ENCODE assay signal across 10 cellular contexts in genomic region chr3:13654330-13655073, GRCh38.
DNase-seq lines count a peak whose midpoint lies in the region; ATAC-seq and TF ChIP-seq lines count a peak whose summit lies in the region.
"Had no signal": no experiment of that assay in that cellular context is flagged by ENCODE, and none has a peak within 500 bp of the region (broad histone marks: within the 10 kb centered on the region; RNA-seq: fewer than 3 reads in every experiment).

No MANE protein-coding gene starts in this region.

- no peaks in the 10 kb centered on the region for H4K20me1 ChIP-seq in hepatocyte (ENCODE audit: insufficient read depth, poor library complexity, severe bottlenecking)

- no peak for TF ChIP-seq CTCF in hepatocyte (IDR thresholded peaks at IDR 0.05; ENCODE audit: poor library complexity)

- ATAC-seq in stimulated activated naive CD8-positive, alpha-beta T cell treated with anti-CD3 and anti-CD28 coated beads, Interleukin-15, Interleukin-2, amounts not matched to agents 100 U/mL and 50 U/mL, for 24 hours = peak; percentile 14
- ATAC-seq in GM19328 (IDR thresholded peaks at IDR 0.05; ENCODE audit: unreplicated experiment) = no peak

- H3K4me2 ChIP-seq in hepatocyte = peak overlapping the region; percentile 76

- H3K9me2 ChIP-seq in hepatocyte (replicated peaks; ENCODE audit: insufficient read depth) = no peaks in the 10 kb centered on the region

- no peaks in the 10 kb centered on the region for H3K36me3 ChIP-seq in hepatocyte (replicated peaks; ENCODE audit: insufficient read depth, low read depth)

- no peaks in the 10 kb centered on the region for H3K36me3 Mint-ChIP-seq in activated T-cell treated with anti-CD3 and anti-CD28 coated beads, Interleukin-2, amount 50 U/mL, for 24 hours (ENCODE audit: low read depth)

- no peak overlapping the region for H3K27ac Mint-ChIP-seq in activated T-cell treated with anti-CD3 and anti-CD28 coated beads, Interleukin-2, amount 50 U/mL, for 24 hours

- peak; percentile 14 for DNase-seq in activated T-cell treated with anti-CD3 and anti-CD28 coated beads for 4 hours
- DNase-seq in activated T-cell treated with anti-CD3 and anti-CD28 coated beads, Interleukin-2, amount 50 U/mL, for 1 hour = no peak
- DNase-seq in activated T-cell treated with anti-CD3 and anti-CD28 coated beads, Interleukin-2, amount 50 U/mL, for 24 hours = peak; percentile 55
- DNase-seq in hepatocyte (ENCODE audit: low spot score) = no peak
- DNase-seq in stimulated activated naive CD8-positive, alpha-beta T cell treated with anti-CD3 and anti-CD28 coated beads, Interleukin-15, Interleukin-2, amounts not matched to agents 100 U/mL and 50 U/mL, for 24 hours = peak; percentile 45
- DNase-seq in hippocampal formation (lab: John Stamatoyannopoulos, UW) = no peak
- no peak for DNase-seq in effector CD8-positive, alpha-beta T cell (lab: John Stamatoyannopoulos, UW)
- DNase-seq: cerebellar nuclear complex, MV-4-11 had no signal

- H3K9me3 Mint-ChIP-seq in activated T-cell treated with anti-CD3 and anti-CD28 coated beads, Interleukin-2, amount 50 U/mL, for 24 hours = no peaks in the 10 kb centered on the region

- no peaks in the 10 kb centered on the region for H3K79me2 ChIP-seq in hepatocyte

- no peak overlapping the region for H2AFZ ChIP-seq in hepatocyte

- 86% methylated on average over 15 of the region's 15 CpGs for WGBS in hepatocyte (ENCODE audit: low lambda C conversion rate, missing lambda C conversion rate)

- peaks cover 27% of the 10 kb centered on the region for H3K27me3 ChIP-seq in hepatocyte

- peaks cover 36% of the 10 kb centered on the region for H3K27me3 Mint-ChIP-seq in activated T-cell treated with anti-CD3 and anti-CD28 coated beads, Interleukin-2, amount 50 U/mL, for 24 hours

- no peak overlapping the region for H3K4me3 ChIP-seq in hepatocyte

- peaks cover 27% of the 10 kb centered on the region for H3K4me1 Mint-ChIP-seq in activated T-cell treated with anti-CD3 and anti-CD28 coated beads, Interleukin-2, amount 50 U/mL, for 24 hours (ENCODE audit: low read depth)

- H3K27ac ChIP-seq in hepatocyte = no peak overlapping the region

- no peaks in the 10 kb centered on the region for H3K9me3 ChIP-seq in hepatocyte (ENCODE audit: low read depth)

- H3K4me3 Mint-ChIP-seq in activated T-cell treated with anti-CD3 and anti-CD28 coated beads, Interleukin-2, amount 50 U/mL, for 24 hours = no peak overlapping the region

- no peaks in the 10 kb centered on the region for H3K4me1 ChIP-seq in hepatocyte (ENCODE audit: insufficient read depth)

Comparison
In these comparisons a context has a peak if more than half of its experiments do, and no peak if none do; other contexts are left out.
1. DNase-seq: peak in activated T-cell treated with anti-CD3 and anti-CD28 coated beads for 4 hours (single experiment), activated T-cell treated with anti-CD3 and anti-CD28 coated beads, Interleukin-2, amount 50 U/mL, for 24 hours (single experiment) and stimulated activated naive CD8-positive, alpha-beta T cell treated with anti-CD3 and anti-CD28 coated beads, Interleukin-15, Interleukin-2, amounts not matched to agents 100 U/mL and 50 U/mL, for 24 hours (single experiment); none in activated T-cell treated with anti-CD3 and anti-CD28 coated beads, Interleukin-2, amount 50 U/mL, for 1 hour (single experiment), hepatocyte (single experiment), hippocampal formation (0 of 2) and effector CD8-positive, alpha-beta T cell (single experiment).